In the genomic region with DNA sequence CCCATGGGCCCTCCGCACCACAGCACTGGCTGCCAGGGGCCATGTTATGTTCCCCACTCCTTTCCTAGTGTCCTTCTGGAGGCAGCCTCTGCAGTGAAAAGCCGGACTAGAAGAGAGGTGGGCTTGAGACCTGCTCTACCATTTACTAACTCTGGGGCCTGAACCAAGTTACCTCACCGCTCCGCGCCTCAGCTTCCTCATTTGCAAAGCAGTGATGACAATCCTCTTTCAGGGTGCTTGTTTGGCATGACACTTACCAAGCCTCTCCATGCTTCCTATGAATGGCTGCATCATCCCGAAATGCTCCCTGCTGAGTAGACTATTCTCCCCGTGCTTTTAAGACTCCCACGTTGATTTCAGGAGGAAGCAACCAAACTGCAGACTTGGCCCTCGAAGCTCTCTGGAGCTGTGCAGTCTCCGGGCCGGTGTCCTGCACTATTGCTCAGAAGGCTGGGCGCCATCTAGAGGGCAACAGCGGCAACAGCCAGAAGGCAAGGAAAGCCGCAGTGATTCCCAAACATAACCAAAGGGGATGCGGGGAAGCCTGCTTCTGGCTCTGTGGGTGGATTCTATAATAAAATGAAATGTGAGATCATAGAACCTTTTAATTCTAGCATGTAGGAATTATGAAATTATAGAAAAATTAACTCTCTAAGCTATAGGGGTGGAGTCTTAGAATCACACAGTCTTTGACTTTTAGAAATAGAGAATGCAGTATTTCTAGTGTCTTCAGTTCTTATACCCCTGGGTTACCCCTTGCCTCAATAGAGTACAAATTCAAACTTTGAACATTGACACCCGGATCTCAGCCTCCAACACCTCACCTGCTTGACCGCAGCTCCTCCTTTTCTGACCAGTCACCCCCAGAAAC, we compare ENCODE assay signal across 8 cellular contexts.
DNase-seq lines count a peak whose midpoint lies in the region; ATAC-seq, FAIRE-seq and TF ChIP-seq lines count a peak whose summit lies in the region.

No MANE protein-coding gene starts in this region.

- no peak overlapping the region for H3K4me3 ChIP-seq in GM06990 (replicated peaks; ENCODE audit: low read depth, low read length)
- no peak overlapping the region for H3K4me3 ChIP-seq in Jurkat, Clone E6-1 (ENCODE audit: low read length)
- no peak overlapping the region for H3K4me3 ChIP-seq in cardiac muscle cell

- H3K36me3 ChIP-seq in GM06990 (ENCODE audit: control insufficient read depth, insufficient read depth, low read length): no peaks in the 10 kb centered on the region
- H3K36me3 ChIP-seq in cardiac muscle cell: no peaks in the 10 kb centered on the region

- DNase-seq in GM06990 (ENCODE audit: extremely low read depth, insufficient read length) (no peak), RCC 7860 (ENCODE audit: low spot score) (peak; percentile 34), cardiac muscle cell (ENCODE audit: low read depth in 1 of 2, low spot score in 1 of 2) (peak; percentile 81 to 84), posterior cingulate gyrus (peak; percentile 65 to 98 (median 88)), KG1 (lab: John Stamatoyannopoulos, UW) (no peak)
- peak; percentile 16 for DNase-seq in Jurkat, Clone E6-1 (ENCODE audit: low read depth, low spot score)
- DNase-seq in activated naive CD4-positive, alpha-beta T cell treated with anti-CD3 and anti-CD28 coated beads, Interleukin-2, amount 50 U/mL, for 16 hours: peak; percentile 31

- TF ChIP-seq CTCF in GM06990 (IDR thresholded peaks at IDR 0.05; ENCODE audit: insufficient read depth, low read length, poor library complexity, severe bottlenecking): peak; percentile 97
- TF ChIP-seq CTCF in cardiac muscle cell (IDR thresholded peaks at IDR 0.05; ENCODE audit: low read depth, low read length): peak; percentile 99

- H3K27me3 ChIP-seq in GM06990 (replicated peaks; ENCODE audit: control insufficient read depth, insufficient read depth, low read length): peaks cover 1% of the 10 kb centered on the region
- H3K27me3 ChIP-seq in cardiac muscle cell: no peaks in the 10 kb centered on the region

- H3K4me1 ChIP-seq in cardiac muscle cell (ENCODE audit: low read depth): no peaks in the 10 kb centered on the region

- FAIRE-seq in RCC 7860 (lab: Jason Lieb, UNC): peak; percentile 25

- H3K9me3 ChIP-seq in cardiac muscle cell (ENCODE audit: low read depth): no peaks in the 10 kb centered on the region

- H3K27ac ChIP-seq in cardiac muscle cell: no peak overlapping the region

- peak; percentile 90 for ATAC-seq in GM21786 (IDR thresholded peaks at IDR 0.05; ENCODE audit: unreplicated experiment)

- intact Hi-C loops in posterior cingulate gyrus (cut with DNase I): loop anchor here (2.0 to 10.0 kb wide), 4 partner anchors 302 to 594 kb away; no protein-coding TSS in a partner anchor

Comparison
In these comparisons a context has a peak if more than half of its experiments do, and no peak if none do; other contexts are left out.
1. DNase-seq: peak in Jurkat, Clone E6-1 (single experiment), RCC 7860 (single experiment), activated naive CD4-positive, alpha-beta T cell treated with anti-CD3 and anti-CD28 coated beads, Interleukin-2, amount 50 U/mL, for 16 hours (single experiment), cardiac muscle cell (2 of 2) and posterior cingulate gyrus (10 of 10); none in GM06990 (single experiment) and KG1 (single experiment).